Comparison of ENCODE assay signal across 18 cellular contexts in the genomic region with DNA sequence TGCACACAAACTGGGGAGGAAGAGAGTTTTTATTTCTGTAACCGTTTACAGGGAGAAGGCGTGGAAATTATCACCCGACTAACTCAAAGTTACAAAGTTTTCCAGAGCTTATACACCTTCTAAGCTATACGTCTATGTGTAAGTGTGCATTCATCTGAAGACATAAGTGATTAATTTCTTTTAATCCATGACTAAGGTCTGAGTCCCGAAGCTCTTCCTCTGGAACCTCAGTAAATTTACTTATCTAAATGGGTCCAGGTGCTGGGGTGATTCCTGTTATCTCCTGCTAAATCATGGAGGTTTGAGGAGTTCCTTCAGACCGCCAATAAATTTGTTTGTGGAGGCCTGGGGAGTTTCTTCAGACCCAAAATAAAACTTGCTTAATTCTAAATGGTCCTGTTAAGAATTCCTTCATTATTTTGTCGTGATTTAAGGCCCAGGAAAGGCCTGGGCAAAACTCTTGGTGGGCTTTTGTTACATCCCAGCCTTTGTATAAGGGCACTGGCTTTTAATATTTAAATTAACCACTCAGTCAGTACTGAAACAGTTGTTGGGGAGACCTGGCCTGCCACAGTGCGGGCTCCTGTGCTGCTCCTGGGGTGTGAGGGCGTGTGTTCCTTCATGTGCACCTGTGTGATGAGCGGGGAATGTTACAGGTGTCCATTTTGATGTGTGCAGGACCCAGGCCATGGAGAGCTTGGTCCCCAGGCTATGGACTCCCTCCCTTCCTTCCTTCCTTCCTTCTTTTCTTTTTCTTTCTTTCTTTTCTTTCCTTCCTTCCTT. TPM values are rescaled to one million over a fixed set of nuclear protein-coding genes. Genes with fewer than 3 reads are reported as not detected.
"Had no signal": no experiment of that assay in that cellular context is flagged by ENCODE, and none has a peak within 500 bp of the region (broad histone marks: within the 10 kb centered on the region; RNA-seq: fewer than 3 reads in every experiment).

No MANE protein-coding gene starts in this region.

- H3K4me3 ChIP-seq: hepatocyte, lung, mucosa of descending colon, thyroid gland had no signal

- H3K36me3 ChIP-seq: thyroid gland had no signal

- DNase-seq: activated CD4-positive, alpha-beta memory T cell treated with anti-CD3 and anti-CD28 coated beads, Interleukin-2, amount 10 ng/mL, durations not matched to agents 7 days and 5 days; activated CD4-positive, alpha-beta T cell treated with anti-CD3 and anti-CD28 coated beads for 36 hours; activated CD8-positive, alpha-beta memory T cell treated with anti-CD3 and anti-CD28 coated beads, Interleukin-2, amount 50 U/mL, for 4 hours; activated naive CD4-positive, alpha-beta T cell; aorta; effector CD4-positive, alpha-beta T cell; kidney glomerular epithelial cell; naive thymus-derived CD8-positive, alpha-beta T cell; right cardiac atrium; small intestine; T1000; thyroid gland had no signal

- H3K9me3 ChIP-seq: mucosa of descending colon, thyroid gland had no signal

- H3K27ac ChIP-seq: thyroid gland had no signal

- H3K27me3 ChIP-seq: hepatocyte, thyroid gland had no signal

RNA-seq across cellular contexts. Expression of a gene that starts 12.8 kb away (rescaled TPM):
- total RNA-seq: activated CD4-positive, alpha-beta memory T cell treated with anti-CD3 and anti-CD28 coated beads, Interleukin-2, amount 10 ng/mL, durations not matched to agents 7 days and 5 days; activated CD4-positive, alpha-beta T cell treated with anti-CD3 and anti-CD28 coated beads for 36 hours; activated T-helper 1 cell treated with anti-CD3 and anti-CD28 coated beads, Interleukin-12 subunit alpha, Interleukin-12 subunit beta, Interleukin-2, Interleukin-4 antibody, amounts not matched to agents 30 ng/mL and 10 ng/mL and 1 ng/mL, durations not matched to agents 14 hours and 24 hours and 36 hours; aorta; cardiac septum; mucosa of descending colon; naive thymus-derived CD8-positive, alpha-beta T cell; posterior vena cava; right cardiac atrium; thyroid gland had no signal
- polyA plus RNA-seq: aorta; naive thymus-derived CD8-positive, alpha-beta T cell; right cardiac atrium had no signal

RNA-seq across cellular contexts. Expression of a gene that starts 17.3 kb away (rescaled TPM):
- total RNA-seq: activated T-helper 1 cell treated with anti-CD3 and anti-CD28 coated beads, Interleukin-12 subunit alpha, Interleukin-12 subunit beta, Interleukin-2, Interleukin-4 antibody, amounts not matched to agents 30 ng/mL and 10 ng/mL and 1 ng/mL, durations not matched to agents 14 hours and 24 hours and 36 hours; cardiac septum had no signal
- polyA plus RNA-seq: right cardiac atrium had no signal
